Comparison of ENCODE assay signal across 21 cellular contexts in genomic region chr17:18240449-18240848, GRCh38. TPM values are rescaled to one million over a fixed set of nuclear protein-coding genes. Genes with fewer than 3 reads are reported as not detected.
DNase-seq lines count a peak whose midpoint lies in the region; ATAC-seq and TF ChIP-seq lines count a peak whose summit lies in the region.
"Had no signal": no experiment of that assay in that cellular context is flagged by ENCODE, and none has a peak within 500 bp of the region (broad histone marks: within the 10 kb centered on the region; RNA-seq: fewer than 3 reads in every experiment).

No MANE protein-coding gene starts in this region.

- H3K18ac ChIP-seq in neuronal stem cell (ENCODE audit: low read length), result no peak overlapping the region

- H2BK15ac ChIP-seq in neuronal stem cell (ENCODE audit: low read length), result no peak overlapping the region

- H3K27me3 ChIP-seq in neuronal stem cell (ENCODE audit: control insufficient read depth in 3 of 3, insufficient read depth in 3 of 3, low read depth in 1 of 3, low read length in 3 of 3) (no peaks in the 10 kb centered on the region), right lobe of liver (no peaks in the 10 kb centered on the region)
- H3K27me3 ChIP-seq: BE2C; BLaER1 treated with 17β-estradiol and CSF1 and Interleukin-3, amounts not matched to agents 10 nM and 100 nM had no signal

- no peak overlapping the region for H3K4me2 ChIP-seq in neuronal stem cell (ENCODE audit: insufficient read depth, low read length, poor library complexity, severe bottlenecking)
- H3K4me2 ChIP-seq: A549; BLaER1 treated with 17β-estradiol and CSF1 and Interleukin-3, amounts not matched to agents 10 nM and 100 nM had no signal

- no peaks in the 10 kb centered on the region for H3K27me3 Mint-ChIP-seq in activated T-helper 17 cell treated with anti-CD3 and anti-CD28 coated beads, Interleukin-2, amount 50 U/mL, for 72 hours
- H3K27me3 Mint-ChIP-seq: CD4-positive, alpha-beta T cell; CD8-positive, alpha-beta memory T cell had no signal

- H3K23ac ChIP-seq in neuronal stem cell (ENCODE audit: low read depth, low read length, poor library complexity), result no peak overlapping the region

- peak overlapping the region; percentile 28 for H3K27ac Mint-ChIP-seq in activated T-helper 17 cell treated with anti-CD3 and anti-CD28 coated beads, Interleukin-2, amount 50 U/mL, for 72 hours
- H3K27ac Mint-ChIP-seq: CD4-positive, alpha-beta T cell had no signal

- ATAC-seq in activated T-helper 17 cell treated with anti-CD3 and anti-CD28 coated beads, Interleukin-2, amount 50 U/mL, for 72 hours (replicated peaks), result no peak
- ATAC-seq in right lobe of liver, result no peak

- POLR2A ChIA-PET in HEK293 (lab: Yijun Ruan, JAX), result interaction anchor here (1.0 kb wide), 1 partner anchor 84 kb away, joined by 3 read pairs; no protein-coding TSS in a partner anchor

- CTCF ChIA-PET in HEK293 (lab: Yijun Ruan, JAX), result no interaction called here

- H3K4me3 ChIP-seq in HEK293 (ENCODE audit: low read depth, low read length) (no peak overlapping the region), neuronal stem cell (ENCODE audit: low read length in 2 of 2) (no peak overlapping the region), right lobe of liver (no peak overlapping the region)
- H3K4me3 ChIP-seq: A549; BLaER1 treated with 17β-estradiol and CSF1 and Interleukin-3, amounts not matched to agents 10 nM and 100 nM had no signal

- H3K4me1 ChIP-seq in HEK293 (ENCODE audit: control insufficient read depth, insufficient read depth, low read length), result no peaks in the 10 kb centered on the region
- H3K4me1 ChIP-seq in neuronal stem cell (ENCODE audit: control insufficient read depth in 2 of 2, insufficient read depth in 1 of 2, low read depth in 1 of 2, low read length in 2 of 2), result no peaks in the 10 kb centered on the region
- no peaks in the 10 kb centered on the region for H3K4me1 ChIP-seq in right lobe of liver
- H3K4me1 ChIP-seq: BE2C had no signal

- peak overlapping the region; percentile 82 for H4K8ac ChIP-seq in neuronal stem cell (ENCODE audit: low read depth, low read length)

- H3K9ac ChIP-seq in neuronal stem cell (ENCODE audit: low read depth, low read length, poor library complexity), result no peak overlapping the region

- no peak overlapping the region for H3K4ac ChIP-seq in neuronal stem cell (ENCODE audit: low read length)

- intact Hi-C loops in right lobe of liver (cut with DNase I), result no loop called here

- H3K36me3 Mint-ChIP-seq in activated T-helper 17 cell treated with anti-CD3 and anti-CD28 coated beads, Interleukin-2, amount 50 U/mL, for 72 hours (ENCODE audit: low read depth), result peaks cover 22% of the 10 kb centered on the region

- H3K4me1 Mint-ChIP-seq in activated T-helper 17 cell treated with anti-CD3 and anti-CD28 coated beads, Interleukin-2, amount 50 U/mL, for 72 hours, result peaks cover 8% of the 10 kb centered on the region
- H3K4me1 Mint-ChIP-seq: CD14-positive monocyte; CD8-positive, alpha-beta memory T cell had no signal

- no peak overlapping the region for H2AFZ ChIP-seq in neuronal stem cell (ENCODE audit: low read length)

- H3K9me3 Mint-ChIP-seq in activated T-helper 17 cell treated with anti-CD3 and anti-CD28 coated beads, Interleukin-2, amount 50 U/mL, for 72 hours, result no peaks in the 10 kb centered on the region
- H3K9me3 Mint-ChIP-seq: CD14-positive monocyte; CD4-positive, alpha-beta T cell; CD8-positive, alpha-beta memory T cell had no signal

- H3K14ac ChIP-seq in neuronal stem cell (ENCODE audit: low read length), result no peak overlapping the region

- H3K9me3 ChIP-seq in HEK293 (ENCODE audit: control insufficient read depth, insufficient read depth, low read depth, low read length) (no peaks in the 10 kb centered on the region), neuronal stem cell (replicated peaks in 1 of 2; ENCODE audit: control insufficient read depth in 2 of 2, insufficient read depth in 1 of 2, low read depth in 1 of 2, low read length in 2 of 2) (peaks cover 0 to 3% of the 10 kb centered on the region in 2 donors), right lobe of liver (no peaks in the 10 kb centered on the region)
- H3K9me3 ChIP-seq: A549; BE2C; BLaER1 treated with 17β-estradiol and CSF1 and Interleukin-3, amounts not matched to agents 10 nM and 100 nM had no signal

- H2BK12ac ChIP-seq in neuronal stem cell (ENCODE audit: low read length), result no peak overlapping the region

- TF ChIP-seq CTCF in HEK293 (tag by site-specific recombination; IDR thresholded peaks at IDR 0.05) (no peak), right lobe of liver (IDR thresholded peaks at IDR 0.05) (no peak)

- peak overlapping the region; percentile 53 for H2BK5ac ChIP-seq in neuronal stem cell (ENCODE audit: low read length)

- TF ChIP-seq POLR2A in right lobe of liver (IDR thresholded peaks at IDR 0.05), result no peak

- no peak overlapping the region for H4K91ac ChIP-seq in neuronal stem cell (ENCODE audit: low read depth, low read length, poor library complexity)

- DNase-seq in neuronal stem cell (ENCODE audit: low spot score) (no peak), right lobe of liver (no peak), caudate nucleus (lab: John Stamatoyannopoulos, UW) (no peak), activated gamma-delta T cell treated with Interleukin-2 at 50 U/mL for 16 hours (no peak)
- DNase-seq: 8988T; ACHN; AML-193; BE2C; CD4-positive, alpha-beta T cell; CD8-positive, alpha-beta memory T cell; DMS 273 treated with DMSO at 0.1 percent for 48 hours; DMS79 treated with DMSO at 0.1 percent for 48 hours; GF-D8; GOT3; H7; HCEC 1CT had no signal

- no peak overlapping the region for H2AK5ac ChIP-seq in neuronal stem cell (ENCODE audit: low read depth, low read length)

- H3K36me3 ChIP-seq in HEK293 (ENCODE audit: control insufficient read depth in 2 of 2, insufficient read depth in 1 of 2, low read length in 2 of 2), result peaks cover 6 to 90% of the 10 kb centered on the region in 2 experiments; a peak in 2 of 3 replicates
- H3K36me3 ChIP-seq in neuronal stem cell (replicated peaks in 1 of 2; ENCODE audit: control insufficient read depth in 2 of 2, insufficient read depth in 2 of 2, low read length in 2 of 2), result peaks cover 81 to 92% of the 10 kb centered on the region in 2 donors
- peaks cover 0 to 9% (median 5%) of the 10 kb centered on the region in 4 donors for H3K36me3 ChIP-seq in right lobe of liver
- H3K36me3 ChIP-seq: BE2C had no signal

- H3K4me3 Mint-ChIP-seq in activated T-helper 17 cell treated with anti-CD3 and anti-CD28 coated beads, Interleukin-2, amount 50 U/mL, for 72 hours, result no peak overlapping the region
- H3K4me3 Mint-ChIP-seq: CD14-positive monocyte; CD4-positive, alpha-beta T cell; CD8-positive, alpha-beta memory T cell had no signal

- H2BK120ac ChIP-seq in neuronal stem cell (ENCODE audit: low read depth, low read length), result no peak overlapping the region

- WGBS in neuronal stem cell (ENCODE audit: extremely low coverage in 2 of 2, insufficient read length in 2 of 2, insufficient replicate concordance in 1 of 2), 2 donors, result no CpG with 5 or more reads among the region's 19 CpGs
- WGBS in right lobe of liver (ENCODE audit: insufficient coverage, low coverage, low lambda C conversion rate, missing lambda C conversion rate), result 97% methylated on average over 10 of the region's 19 CpGs

- peaks cover 17% of the 10 kb centered on the region for H3K79me1 ChIP-seq in neuronal stem cell (ENCODE audit: low read depth, low read length)

- H3K27ac ChIP-seq in HEK293 (ENCODE audit: extremely low read depth, low read depth, low read length) (no peak overlapping the region), neuronal stem cell (replicated peaks; ENCODE audit: low read length) (no peak overlapping the region), right lobe of liver (no peak overlapping the region), caudate nucleus (ENCODE audit: low read depth, low read length) (no peak overlapping the region)
- H3K27ac ChIP-seq: A549; BLaER1 treated with 17β-estradiol and CSF1 and Interleukin-3, amounts not matched to agents 10 nM and 100 nM had no signal

TF ChIP-seq in HEK293, 187 proteins besides CTCF, POLR2A, EP300 and RAD21 (continues in another document):
- no peak for TF ChIP-seq ZBTB48 (tag by site-specific recombination; IDR thresholded peaks at IDR 0.05)
- TF ChIP-seq, protein P1, sequence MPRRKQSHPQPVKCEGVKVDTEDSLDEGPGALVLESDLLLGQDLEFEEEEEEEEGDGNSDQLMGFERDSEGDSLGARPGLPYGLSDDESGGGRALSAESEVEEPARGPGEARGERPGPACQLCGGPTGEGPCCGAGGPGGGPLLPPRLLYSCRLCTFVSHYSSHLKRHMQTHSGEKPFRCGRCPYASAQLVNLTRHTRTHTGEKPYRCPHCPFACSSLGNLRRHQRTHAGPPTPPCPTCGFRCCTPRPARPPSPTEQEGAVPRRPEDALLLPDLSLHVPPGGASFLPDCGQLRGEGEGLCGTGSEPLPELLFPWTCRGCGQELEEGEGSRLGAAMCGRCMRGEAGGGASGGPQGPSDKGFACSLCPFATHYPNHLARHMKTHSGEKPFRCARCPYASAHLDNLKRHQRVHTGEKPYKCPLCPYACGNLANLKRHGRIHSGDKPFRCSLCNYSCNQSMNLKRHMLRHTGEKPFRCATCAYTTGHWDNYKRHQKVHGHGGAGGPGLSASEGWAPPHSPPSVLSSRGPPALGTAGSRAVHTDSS (tag by site-specific recombination; IDR thresholded peaks at IDR 0.05), result no peak
- TF ChIP-seq KLF9 (tag by site-specific recombination; IDR thresholded peaks at IDR 0.05; ENCODE audit: low read depth), result no peak
- TF ChIP-seq ZNF843 (tag by site-specific recombination; IDR thresholded peaks at IDR 0.05), result no peak
- TF ChIP-seq EGR2 (tag by site-specific recombination; IDR thresholded peaks at IDR 0.05; ENCODE audit: low read depth), result peak; percentile 76
- TF ChIP-seq ZIC2 (tag by site-specific recombination; IDR thresholded peaks at IDR 0.05), result peak; percentile 69

RNA-seq across cellular contexts. Expression of gene LLGL1, which starts 15.0 kb away (rescaled TPM):
- total RNA-seq in activated T-helper 17 cell treated with anti-CD3 and anti-CD28 coated beads, Interleukin-2, amount 50 U/mL, for 72 hours, result 10 to 100 TPM; 19.5 to 22.3 TPM
- polyA plus RNA-seq in neuronal stem cell (2013, experiment 1 of 2), result 72.8 TPM
- 73.5 TPM for polyA plus RNA-seq in neuronal stem cell (2013, experiment 2 of 2)
- 1 to 10 TPM; 2.0 to 8.6 (median 2.8) TPM for total RNA-seq in right lobe of liver

RNA-seq across cellular contexts. Expression of gene FLII, which starts 18.1 kb away (rescaled TPM):
- 100 to 1,000 TPM; 247 to 307 TPM for total RNA-seq in activated T-helper 17 cell treated with anti-CD3 and anti-CD28 coated beads, Interleukin-2, amount 50 U/mL, for 72 hours
- 127 TPM for polyA plus RNA-seq in neuronal stem cell (2013, experiment 1 of 2)
- 124 TPM for polyA plus RNA-seq in neuronal stem cell (2013, experiment 2 of 2)
- 100 to 1,000 TPM in 4 of 6 experiments, 10 to 100 TPM in 2; 89.0 to 171 (median 116) TPM for total RNA-seq in right lobe of liver

RNA-seq across cellular contexts. Expression of gene MIEF2, which starts 20.0 kb away (rescaled TPM):
- total RNA-seq in activated T-helper 17 cell treated with anti-CD3 and anti-CD28 coated beads, Interleukin-2, amount 50 U/mL, for 72 hours, result 10 to 100 TPM in 1 of 2 donors, 1 to 10 TPM in 1; 5.0 to 15.2 TPM
- polyA plus RNA-seq in neuronal stem cell (2013, experiment 1 of 2), result 4.4 TPM
- polyA plus RNA-seq in neuronal stem cell (2013, experiment 2 of 2), result 4.6 TPM
- 10 to 100 TPM in 1 of 6 experiments, 1 to 10 TPM in 5; 5.9 to 10.6 (median 7.1) TPM for total RNA-seq in right lobe of liver

RNA-seq across cellular contexts. Expression of gene ALKBH5, which starts 56.8 kb away (rescaled TPM):
- 100 to 1,000 TPM; 161 to 255 TPM for total RNA-seq in activated T-helper 17 cell treated with anti-CD3 and anti-CD28 coated beads, Interleukin-2, amount 50 U/mL, for 72 hours
- 74.3 TPM for polyA plus RNA-seq in neuronal stem cell (2013, experiment 1 of 2)
- polyA plus RNA-seq in neuronal stem cell (2013, experiment 2 of 2), result 79.4 TPM
- 10 to 100 TPM; 57.5 to 71.8 (median 66.1) TPM for total RNA-seq in right lobe of liver
